In genomic region chr17:17151541-17151940, GRCh38 we compare ENCODE assay signal across 8 cellular contexts.
DNase-seq lines count a peak whose midpoint lies in the region; ATAC-seq lines count a peak whose summit lies in the region.
"Had no signal": no experiment of that assay in that cellular context is flagged by ENCODE, and none has a peak within 500 bp of the region (broad histone marks: within the 10 kb centered on the region; RNA-seq: fewer than 3 reads in every experiment).

No MANE protein-coding gene starts in this region.

- DNase-seq in ELR (ENCODE audit: low read depth), result peak; percentile 83
- peak; percentile 30 for DNase-seq in T1000 (lab: John Stamatoyannopoulos, UW)
- peak; percentile 8 for DNase-seq in fibroblast of gingiva (ENCODE audit: low read depth)
- no peak for DNase-seq in NCI-H2029 (lab: John Stamatoyannopoulos, UW)
- no peak for DNase-seq in NCI-H2081 treated with DMSO at 0.1 percent for 48 hours (lab: John Stamatoyannopoulos, UW)
- DNase-seq: activated T-cell treated with anti-CD3 and anti-CD28 coated beads for 4 hours had no signal

- peaks cover 68% of the 10 kb centered on the region for H3K36me3 Mint-ChIP-seq in stimulated activated memory B cell treated with anti-CD40 and anti-IgM and Interleukin-4, amounts not matched to agents 10 μg/mL and 1 μg/mL and 100 μg/mL, for 72 hours

- H3K27me3 Mint-ChIP-seq in stimulated activated memory B cell treated with anti-CD40 and anti-IgM and Interleukin-4, amounts not matched to agents 10 μg/mL and 1 μg/mL and 100 μg/mL, for 72 hours, result no peaks in the 10 kb centered on the region

- H3K27ac Mint-ChIP-seq in stimulated activated memory B cell treated with anti-CD40 and anti-IgM and Interleukin-4, amounts not matched to agents 10 μg/mL and 1 μg/mL and 100 μg/mL, for 72 hours, result peak overlapping the region; percentile 9

- peaks cover 11% of the 10 kb centered on the region for H3K4me1 Mint-ChIP-seq in stimulated activated memory B cell treated with anti-CD40 and anti-IgM and Interleukin-4, amounts not matched to agents 10 μg/mL and 1 μg/mL and 100 μg/mL, for 72 hours

- H3K4me3 Mint-ChIP-seq in stimulated activated memory B cell treated with anti-CD40 and anti-IgM and Interleukin-4, amounts not matched to agents 10 μg/mL and 1 μg/mL and 100 μg/mL, for 72 hours, result no peak overlapping the region

- no peaks in the 10 kb centered on the region for H3K9me3 Mint-ChIP-seq in stimulated activated memory B cell treated with anti-CD40 and anti-IgM and Interleukin-4, amounts not matched to agents 10 μg/mL and 1 μg/mL and 100 μg/mL, for 72 hours

- no peak for ATAC-seq in stimulated activated memory B cell treated with anti-CD40 and anti-IgM and Interleukin-4, amounts not matched to agents 10 μg/mL and 1 μg/mL and 100 μg/mL, for 72 hours
- no peak for ATAC-seq in HG02973 (IDR thresholded peaks at IDR 0.05; ENCODE audit: unreplicated experiment)

Comparison
In these comparisons a context has a peak if more than half of its experiments do, and no peak if none do; other contexts are left out.
1. DNase-seq: peak in ELR (single experiment), T1000 (single experiment) and fibroblast of gingiva (single experiment); none in NCI-H2029 (single experiment) and NCI-H2081 treated with DMSO at 0.1 percent for 48 hours (single experiment).